8 cellular contexts compared by ENCODE assay signal in genomic region chr1:192580351-192580962, GRCh38. TPM values are rescaled to one million over a fixed set of nuclear protein-coding genes. Genes with fewer than 3 reads are reported as not detected.
DNase-seq lines count a peak whose midpoint lies in the region; ATAC-seq, FAIRE-seq and TF ChIP-seq lines count a peak whose summit lies in the region.

No MANE protein-coding gene starts in this region.

- H3K9me3 ChIP-seq in kidney (ENCODE audit: control insufficient read depth in 1 of 2, low read length in 2 of 2), result no peaks in the 10 kb centered on the region

- peak; percentile 22 for ATAC-seq in GM18520 (IDR thresholded peaks at IDR 0.05; ENCODE audit: unreplicated experiment)
- ATAC-seq in HG03045 (IDR thresholded peaks at IDR 0.05; ENCODE audit: unreplicated experiment), result peak; percentile 35

- no peak overlapping the region for H3K4me3 ChIP-seq in kidney (ENCODE audit: low read length in 2 of 2)

- no peaks in the 10 kb centered on the region for H3K9me3 Mint-ChIP-seq in neural crest cell

- FAIRE-seq in kidney (lab: Jason Lieb, UNC), result no peak

- H3K4me1 ChIP-seq in kidney (ENCODE audit: control insufficient read depth in 1 of 2, insufficient read depth in 1 of 2, low read depth in 1 of 2, low read length in 2 of 2), result no peaks in the 10 kb centered on the region

- TF ChIP-seq CTCF in neural crest cell (conservative IDR thresholded peaks at IDR 0.05), result peak; percentile 40
- no peak for TF ChIP-seq CTCF in kidney (IDR thresholded peaks at IDR 0.05; ENCODE audit: borderline replicate concordance, extremely low read depth, insufficient read depth)

- H3K9ac ChIP-seq in kidney (ENCODE audit: low read length in 2 of 2), result no peak overlapping the region

- H3K4me3 Mint-ChIP-seq in neural crest cell, result no peak overlapping the region

- H3K27ac ChIP-seq in epithelial cell of prostate (peak overlapping the region; percentile 37), kidney (ENCODE audit: low read depth in 2 of 2, low read length in 2 of 2) (no peak overlapping the region)

- H3K36me3 ChIP-seq in kidney (ENCODE audit: control insufficient read depth in 1 of 2, insufficient read depth in 2 of 2, low read length in 2 of 2), result no peaks in the 10 kb centered on the region

- intact Hi-C loops in kidney (cut with DNase I), result no loop called here

- H3K36me3 Mint-ChIP-seq in neural crest cell (ENCODE audit: low read depth), result no peaks in the 10 kb centered on the region

- peaks cover 6% of the 10 kb centered on the region for H3K4me1 Mint-ChIP-seq in neural crest cell

- no peak overlapping the region for H3K27ac Mint-ChIP-seq in neural crest cell (ENCODE audit: unreplicated experiment)

- H3K27me3 Mint-ChIP-seq in neural crest cell (ENCODE audit: low read depth), result no peaks in the 10 kb centered on the region

- DNase-seq in COLO829 (ENCODE audit: low spot score) (peak; percentile 48), RPMI8226 (peak; percentile 15), epithelial cell of prostate (ENCODE audit: low read depth, low spot score) (no peak), neural crest cell (ENCODE audit: low read depth, low spot score) (no peak), kidney (no peak), germinal center (ENCODE audit: low spot score) (no peak)

RNA-seq across cellular contexts. Expression of gene RGS1, which starts 4.9 kb away (rescaled TPM):
- total RNA-seq in neural crest cell (not detected in 2 replicates), kidney (50.2 TPM)
- polyA plus RNA-seq in kidney (ENCODE audit: insufficient read depth, low read depth, low replicate concordance), result 5.0 TPM

RNA-seq across cellular contexts. Expression of gene RGS13, which starts 55.5 kb away (rescaled TPM):
- total RNA-seq in neural crest cell, result not detected in 2 replicates
- total RNA-seq in kidney, result 2.1 TPM
- polyA plus RNA-seq in kidney (ENCODE audit: insufficient read depth, low read depth, low replicate concordance), result not detected

Comparison
In these comparisons a context has a peak if more than half of its experiments do, and no peak if none do; other contexts are left out.
1. DNase-seq: peak in COLO829 (single experiment) and RPMI8226 (single experiment); none in epithelial cell of prostate (single experiment), neural crest cell (single experiment), kidney (single experiment) and germinal center (single experiment).
2. RNA of gene RGS1, which starts 4.9 kb away (total RNA-seq): 50.2 TPM in kidney (single experiment); not detected in neural crest cell; every median in the first group is over 10 times any median in the second.